8 cellular contexts compared by ENCODE assay signal in genomic region chr7:6272481-6273323, GRCh38. TPM values are rescaled to one million over a fixed set of nuclear protein-coding genes. Genes with fewer than 3 reads are reported as not detected.
DNase-seq lines count a peak whose midpoint lies in the region; ATAC-seq and TF ChIP-seq lines count a peak whose summit lies in the region.

Gene CYTH3, minus strand, starts transcription at chr7:6272624. Its CDS starts 117 bp downstream, at chr7:6272507.

- H3K4me3 ChIP-seq in AG04450 (ENCODE audit: low read depth, low read length) (peak within 1 kb of the TSS; percentile 92), liver (ENCODE audit: low read depth in 1 of 3, low read length in 3 of 3) (peak within 1 kb of the TSS; percentile 54 to 97 (median 65))

- CTCF ChIA-PET in AG04450 (lab: Charles Lee): interaction anchor here (0.6 to 2.3 kb wide), 3 partner anchors 109 to 113 kb away, joined by 3 to 8 read pairs (median 3); no protein-coding TSS in a partner anchor

- DNase-seq in AG04450 (ENCODE audit: low read depth, low spot score) (no peak), NCI-H446 treated with DMSO at 0.1 percent for 48 hours (lab: John Stamatoyannopoulos, UW) (peak; percentile 32), dermis blood vessel endothelial cell (peak; percentile 86)
- DNase-seq in activated CD4-positive, alpha-beta T cell treated with anti-CD3 and anti-CD28 coated beads, Interleukin-2, amount 50 U/mL, for 1 hour: peak; percentile 69
- DNase-seq in stimulated activated CD4-positive, alpha-beta T cell treated with anti-CD3 and anti-CD28 coated beads, Interleukin-2, amount 100 ng/mL, for 48 hours: peak; percentile 68 to 81

- H3K36me3 ChIP-seq in liver (ENCODE audit: control insufficient read depth in 4 of 4, insufficient read depth in 3 of 4, low read depth in 1 of 4, low read length in 3 of 4): no peaks in the 10 kb centered on the region

- peak within 1 kb of the TSS in 1 of 2 donors; percentile 8 for H3K9ac ChIP-seq in liver (ENCODE audit: low read depth in 1 of 2, low read length in 2 of 2)

- TF ChIP-seq CTCF in AG04450 (IDR thresholded peaks at IDR 0.05; ENCODE audit: low read depth, low read length) (no peak), liver (IDR thresholded peaks at IDR 0.05; ENCODE audit: low read depth, low read length, missing input control) (no peak)

- H3K27me3 ChIP-seq in AG04450 (ENCODE audit: control insufficient read depth, insufficient read depth, low read length): no peaks in the 10 kb centered on the region
- no peaks in the 10 kb centered on the region for H3K27me3 ChIP-seq in liver (ENCODE audit: control insufficient read depth in 4 of 4, insufficient read depth in 4 of 4, low read length in 3 of 4)

- no peak for TF ChIP-seq RAD21 in liver (IDR thresholded peaks at IDR 0.05)

- H3K27ac ChIP-seq in AG04450 (ENCODE audit: low read depth, low read length) (no peak within 1 kb of the TSS), liver (ENCODE audit: low read depth in 1 of 2, low read length in 2 of 2) (no peak within 1 kb of the TSS)

- POLR2A ChIA-PET in AG04450 (lab: Yijun Ruan, JAX): interaction anchor here (1.4 to 1.7 kb wide), 2 partner anchors 10 to 11 kb away, joined by 5 to 8 read pairs; no protein-coding TSS in a partner anchor

- peaks cover 5 to 27% (median 20%) of the 10 kb centered on the region in 4 donors for H3K4me1 ChIP-seq in liver (ENCODE audit: control insufficient read depth in 4 of 4, insufficient read depth in 4 of 4, low read length in 3 of 4)

- ATAC-seq in HG03064 (IDR thresholded peaks at IDR 0.05; ENCODE audit: low read depth, unreplicated experiment): peak; percentile 82

- WGBS in liver: 6% methylated on average over 67 of the region's 67 CpGs

- TF ChIP-seq POLR2A in GM18526 (IDR thresholded peaks at IDR 0.05; ENCODE audit: extremely low read depth, insufficient read length): peak; percentile 57

- H3K9me3 ChIP-seq in AG04450 (ENCODE audit: control insufficient read depth, insufficient read depth, low read length): no peaks in the 10 kb centered on the region; the same call in 1 of the 2 replicates
- no peaks in the 10 kb centered on the region for H3K9me3 ChIP-seq in liver (ENCODE audit: control insufficient read depth in 4 of 4, low read length in 3 of 4)

TF ChIP-seq in liver, 16 proteins besides CTCF, POLR2A, EP300 and RAD21:
- no peak for TF ChIP-seq FOXA1 (IDR thresholded peaks at IDR 0.05)
- TF ChIP-seq MAX (IDR thresholded peaks at IDR 0.05): no peak
- no peak for TF ChIP-seq NR2F2 (IDR thresholded peaks at IDR 0.05)
- no peak for TF ChIP-seq ATF3 (IDR thresholded peaks at IDR 0.05)
- TF ChIP-seq FOXA2 (IDR thresholded peaks at IDR 0.05): no peak
- no peak for TF ChIP-seq YY1 (IDR thresholded peaks at IDR 0.05)
- TF ChIP-seq TAF1 (conservative IDR thresholded peaks at IDR 0.05): no peak
- TF ChIP-seq GABPA (IDR thresholded peaks at IDR 0.05 in 1 of 2, conservative IDR thresholded peaks at IDR 0.05 in 1 of 2): no peak
- no peak for TF ChIP-seq REST (IDR thresholded peaks at IDR 0.05)
- TF ChIP-seq EGR1 (IDR thresholded peaks at IDR 0.05; ENCODE audit: low read depth in 2 of 2): no peak

RNA-seq across cellular contexts. Expression of gene CYTH3, which starts in this region (rescaled TPM):
- polyA plus RNA-seq in AG04450 (2011; rRNA removed) (28.5 and 30.2 TPM in 2 replicates), liver (1 to 10 TPM; 1.1 to 2.9 TPM)
- polyA minus RNA-seq in AG04450 (2011; rRNA and poly(A)+ RNA removed): 28.8 and 34.7 TPM in 2 replicates
- total RNA-seq in dermis blood vessel endothelial cell (18.0 and 20.1 TPM in 2 replicates), liver (1 to 10 TPM; 4.5 to 6.3 TPM)
